ENCODE assay signal across 8 cellular contexts in the genomic region with DNA sequence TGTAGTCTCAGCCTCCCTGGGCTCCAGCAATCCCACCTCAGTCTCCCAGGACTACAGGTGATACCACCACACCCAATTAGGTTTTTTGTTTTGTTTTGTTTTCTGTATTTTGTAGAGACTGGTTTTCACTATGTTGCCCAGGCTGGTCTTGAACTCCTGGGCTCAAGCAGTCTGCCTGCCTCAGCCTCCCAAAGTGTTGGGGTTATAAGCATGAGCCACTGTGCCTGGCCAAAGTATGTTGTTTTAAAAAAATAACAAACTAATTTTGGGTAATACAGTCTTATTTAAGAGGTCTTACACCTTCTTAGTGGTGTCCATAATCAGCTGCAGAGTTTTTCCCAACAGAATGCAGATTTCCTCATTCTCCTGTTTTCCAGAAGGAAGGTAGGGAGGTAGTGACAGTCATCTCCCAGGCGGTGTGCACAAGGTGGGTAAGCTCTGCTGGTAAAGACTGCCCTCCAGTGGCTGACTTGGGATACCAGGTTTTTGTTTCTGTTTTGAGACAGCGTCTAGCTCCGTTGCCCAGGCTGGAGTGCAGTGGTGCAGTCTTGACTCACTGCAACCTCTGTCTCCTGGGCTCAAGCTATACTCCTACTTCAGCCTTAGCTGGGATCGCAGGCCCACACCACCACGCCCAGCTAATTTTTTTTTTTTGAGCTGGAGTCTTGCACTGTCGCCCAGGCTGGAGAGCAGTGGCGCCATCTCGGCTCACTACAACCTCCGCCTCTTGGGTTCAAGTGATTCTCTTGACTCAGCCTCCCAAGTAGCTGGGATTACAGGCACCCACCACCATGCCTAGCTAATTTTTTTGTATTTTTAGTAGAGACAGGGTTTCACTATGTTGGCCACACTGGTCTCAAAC. TPM values are rescaled to one million over a fixed set of nuclear protein-coding genes. Genes with fewer than 3 reads are reported as not detected.
DNase-seq lines count a peak whose midpoint lies in the region; ATAC-seq and TF ChIP-seq lines count a peak whose summit lies in the region.

No MANE protein-coding gene starts in this region.

- intact Hi-C loops in heart right ventricle (cut with DNase I): loop anchor here in 9 of 10 donors (1.0 to 10.0 kb wide), 10 partner anchors 62 to 582 kb away; no protein-coding TSS in a partner anchor

- 64 to 68% methylated on average over 9 of the region's 9 CpGs for WGBS in heart right ventricle, 2 donors

- H3K36me3 ChIP-seq in heart right ventricle: peaks cover 0 to 74% (median 8%) of the 10 kb centered on the region in 9 donors

- ATAC-seq in activated naive CD8-positive, alpha-beta T cell treated with anti-CD3 and anti-CD28 coated beads, Interleukin-2, amount 50 U/mL, for 24 hours: peak; percentile 88
- peak; percentile 77 to 94 (median 92) for ATAC-seq in heart right ventricle
- ATAC-seq in HG02623 (IDR thresholded peaks at IDR 0.05; ENCODE audit: unreplicated experiment): no peak

- peak overlapping the region in 1 of 10 donors; percentile 7 for H3K27ac ChIP-seq in heart right ventricle

- no peaks in the 10 kb centered on the region for H3K27me3 Mint-ChIP-seq in activated naive CD8-positive, alpha-beta T cell treated with anti-CD3 and anti-CD28 coated beads, Interleukin-2, amount 50 U/mL, for 24 hours

- H3K36me3 Mint-ChIP-seq in activated naive CD8-positive, alpha-beta T cell treated with anti-CD3 and anti-CD28 coated beads, Interleukin-2, amount 50 U/mL, for 24 hours (ENCODE audit: low read depth): peaks cover 26% of the 10 kb centered on the region

- no peaks in the 10 kb centered on the region for H3K9me3 ChIP-seq in heart right ventricle

- TF ChIP-seq CTCF in heart right ventricle (IDR thresholded peaks at IDR 0.05): peak; percentile 67 to 92 (median 84)

- H3K27ac Mint-ChIP-seq in activated naive CD8-positive, alpha-beta T cell treated with anti-CD3 and anti-CD28 coated beads, Interleukin-2, amount 50 U/mL, for 24 hours: no peak overlapping the region

- peaks cover 7% of the 10 kb centered on the region for H3K4me1 Mint-ChIP-seq in activated naive CD8-positive, alpha-beta T cell treated with anti-CD3 and anti-CD28 coated beads, Interleukin-2, amount 50 U/mL, for 24 hours

- H3K9me3 Mint-ChIP-seq in activated naive CD8-positive, alpha-beta T cell treated with anti-CD3 and anti-CD28 coated beads, Interleukin-2, amount 50 U/mL, for 24 hours: no peaks in the 10 kb centered on the region

- H3K4me3 Mint-ChIP-seq in activated naive CD8-positive, alpha-beta T cell treated with anti-CD3 and anti-CD28 coated beads, Interleukin-2, amount 50 U/mL, for 24 hours: no peak overlapping the region

- H3K27me3 ChIP-seq in heart right ventricle: no peaks in the 10 kb centered on the region

- peaks cover 0 to 19% (median 7%) of the 10 kb centered on the region in 9 donors for H3K4me1 ChIP-seq in heart right ventricle

- no peak overlapping the region for H3K4me3 ChIP-seq in heart right ventricle

- DNase-seq in DMS114 treated with DMSO at 0.1 percent for 48 hours (lab: John Stamatoyannopoulos, UW; ENCODE audit: unreplicated experiment) (peak; percentile 65), GOT3 (lab: John Stamatoyannopoulos, UW) (peak; percentile 25), NCI-H1092 (lab: John Stamatoyannopoulos, UW) (peak; percentile 62), SW 1271 (lab: John Stamatoyannopoulos, UW) (peak; percentile 16 to 67), heart right ventricle (peak; percentile 42 to 77), renal cortical epithelial cell (ENCODE audit: low read depth) (peak; percentile 76)
- peak; percentile 71 for DNase-seq in activated naive CD8-positive, alpha-beta T cell treated with anti-CD3 and anti-CD28 coated beads, Interleukin-2, amount 50 U/mL, for 24 hours

RNA-seq across cellular contexts. Expression of a gene that starts 58.4 kb away (rescaled TPM):
- total RNA-seq in heart right ventricle: 1 to 10 TPM in 9 of 10 donors, under 1 TPM in 1; 0.94 to 4.5 (median 2.5) TPM
- polyA plus RNA-seq in heart right ventricle: 1 to 10 TPM in 1 of 2 donors, not detected in 1; 1.1 TPM
- total RNA-seq in renal cortical epithelial cell: 2.3 and 2.5 TPM in 2 replicates

Comparison
In these comparisons a context has a peak if more than half of its experiments do, and no peak if none do; other contexts are left out.
1. DNase-seq: peak in every context shown above with its lines; median percentile 76 in renal cortical epithelial cell; 71 in activated naive CD8-positive, alpha-beta T cell treated with anti-CD3 and anti-CD28 coated beads, Interleukin-2, amount 50 U/mL, for 24 hours; 65 in DMS114 treated with DMSO at 0.1 percent for 48 hours; 62 in NCI-H1092; 60 in heart right ventricle; 42 in SW 1271; 25 in GOT3.